ENCODE assay signal across 10 cellular contexts in genomic region chr10:26781797-26782196, GRCh38.
A peak's percentile ranks its signal among the peaks of the same experiment; 100 is the strongest.
DNase-seq lines count a peak whose midpoint lies in the region; ATAC-seq and TF ChIP-seq lines count a peak whose summit lies in the region.
"Had no signal": no experiment of that assay in that cellular context is flagged by ENCODE, and none has a peak within 500 bp of the region (broad histone marks: within the 10 kb centered on the region; RNA-seq: fewer than 3 reads in every experiment).

No MANE protein-coding gene starts in this region.

- peak overlapping the region; percentile 35 for H2BK120ac ChIP-seq in IMR-90 (ENCODE audit: low read depth, low read length)

- CTCF ChIA-PET in activated CD4-positive, alpha-beta memory T cell treated with anti-CD3 and anti-CD28 coated beads for 36 hours (lab: Charles Lee), result interaction anchor here (0.6 to 3.7 kb wide), 7 partner anchors 24 to 80 kb away, joined by 3 to 15 read pairs (median 5); partner anchors contain the start of gene ABI1
- CTCF ChIA-PET in activated CD4-positive, alpha-beta memory T cell treated with anti-CD3 and anti-CD28 coated beads, Interleukin-2, amount 10 ng/mL, durations not matched to agents 7 days and 5 days (lab: Charles Lee), result interaction anchor here (1.7 kb wide), 1 partner anchor 55 kb away, joined by 5 read pairs; no protein-coding TSS in a partner anchor
- CTCF ChIA-PET in IMR-90 (lab: Yijun Ruan, JAX), result interaction anchor here (0.7 to 2.9 kb wide), 2 partner anchors 38 to 56 kb away, joined by 3 to 10 read pairs; no protein-coding TSS in a partner anchor

- H3K18ac ChIP-seq in IMR-90 (ENCODE audit: low read depth, low read length), result peak overlapping the region; percentile 7; the same call in 1 of the 2 replicates

- H3K36me3 ChIP-seq in IMR-90 (ENCODE audit: control insufficient read depth, insufficient read depth, low read length) (0 out of 2 replicates have a peak, but pooled peaks cover 1% of the 10 kb centered on the region), WERI-Rb-1 (no peaks in the 10 kb centered on the region)

- H3K4ac ChIP-seq in IMR-90 (ENCODE audit: low read depth, low read length), result peak overlapping the region; percentile 72

- H3K9me1 ChIP-seq in IMR-90 (ENCODE audit: insufficient read depth, low read length), result peaks cover 17% of the 10 kb centered on the region

- in situ Hi-C loops in IMR-90 (cut with MboI; ENCODE audit: low sequenced_read_pairs), result no loop called here

- WGBS in IMR-90 (ENCODE audit: extremely low coverage in 2 of 2, insufficient read length in 1 of 2), 2 experiments, result no CpG with 5 or more reads among the region's 2 CpGs

- ATAC-seq in IMR-90 (ENCODE audit: low read depth), result no peak; the same call in 1 of the 2 replicates
- peak; percentile 5 for ATAC-seq in stimulated activated memory B cell treated with anti-CD40 and anti-IgM and Interleukin-4, amounts not matched to agents 10 μg/mL and 1 μg/mL and 100 μg/mL, for 72 hours
- ATAC-seq in HG03159 (IDR thresholded peaks at IDR 0.05; ENCODE audit: unreplicated experiment), result no peak

- no peaks in the 10 kb centered on the region for H3K9me3 Mint-ChIP-seq in activated CD4-positive, alpha-beta memory T cell treated with anti-CD3 and anti-CD28 coated beads for 36 hours
- no peaks in the 10 kb centered on the region for H3K9me3 Mint-ChIP-seq in activated CD4-positive, alpha-beta memory T cell treated with anti-CD3 and anti-CD28 coated beads, Interleukin-2, amount 10 ng/mL, durations not matched to agents 7 days and 5 days
- H3K9me3 Mint-ChIP-seq in chondrocyte (ENCODE audit: low read depth), result no peaks in the 10 kb centered on the region
- no peaks in the 10 kb centered on the region for H3K9me3 Mint-ChIP-seq in stimulated activated memory B cell treated with anti-CD40 and anti-IgM and Interleukin-4, amounts not matched to agents 10 μg/mL and 1 μg/mL and 100 μg/mL, for 72 hours
- H3K9me3 Mint-ChIP-seq: T-helper 2 cell treated with Interferon-gamma antibody and Interleukin-4, amounts not matched to agents 5 μg/mL and 100 μg/mL, for 36 hours had no signal

- intact Hi-C loops in activated CD4-positive, alpha-beta memory T cell treated with anti-CD3 and anti-CD28 coated beads for 36 hours (cut with micrococcal nuclease), result loop anchor here (1.0 to 5.0 kb wide), 7 partner anchors 24 to 564 kb away; no protein-coding TSS in a partner anchor
- intact Hi-C loops in IMR-90 (cut with micrococcal nuclease), result loop anchor here (5.0 kb wide), 1 partner anchor 36 kb away; no protein-coding TSS in a partner anchor

- H3K4me1 Mint-ChIP-seq in activated CD4-positive, alpha-beta memory T cell treated with anti-CD3 and anti-CD28 coated beads for 36 hours (ENCODE audit: low read depth), result peaks cover 82% of the 10 kb centered on the region
- H3K4me1 Mint-ChIP-seq in activated CD4-positive, alpha-beta memory T cell treated with anti-CD3 and anti-CD28 coated beads, Interleukin-2, amount 10 ng/mL, durations not matched to agents 7 days and 5 days, result peaks cover 48% of the 10 kb centered on the region
- H3K4me1 Mint-ChIP-seq in chondrocyte (ENCODE audit: low read depth), result peaks cover 20% of the 10 kb centered on the region
- H3K4me1 Mint-ChIP-seq in stimulated activated memory B cell treated with anti-CD40 and anti-IgM and Interleukin-4, amounts not matched to agents 10 μg/mL and 1 μg/mL and 100 μg/mL, for 72 hours, result peaks cover 88% of the 10 kb centered on the region

- H3K9ac ChIP-seq in IMR-90 (ENCODE audit: low read depth, low read length), result no peak overlapping the region
- H3K9ac ChIP-seq: KMS-11 had no signal

- TF ChIP-seq RAD21 in IMR-90 (IDR thresholded peaks at IDR 0.05; ENCODE audit: low read length), result no peak

- H2AK5ac ChIP-seq in IMR-90 (ENCODE audit: low read depth, low read length), result peak overlapping the region; percentile 61; the same call in 1 of the 2 replicates

- peak overlapping the region; percentile 53 for H2AK9ac ChIP-seq in IMR-90 (replicated peaks; ENCODE audit: low read depth, low read length, poor library complexity)

- peak overlapping the region; percentile 7 to 90; a peak in 3 of 4 replicates for H4K8ac ChIP-seq in IMR-90 (ENCODE audit: low read depth in 2 of 2, low read length in 2 of 2)

- peaks cover 8% of the 10 kb centered on the region for H3K4me1 ChIP-seq in IMR-90 (ENCODE audit: control insufficient read depth, insufficient read depth, low read length)

- no peak overlapping the region; the same call in 1 of the 2 replicates for H3K56ac ChIP-seq in IMR-90 (ENCODE audit: extremely low read depth, insufficient read depth, low read length)

- H3K9me3 ChIP-seq in IMR-90 (ENCODE audit: control insufficient read depth, insufficient read depth, low read length) (no peaks in the 10 kb centered on the region), WERI-Rb-1 (ENCODE audit: severe bottlenecking) (no peaks in the 10 kb centered on the region)

- POLR2A ChIA-PET in activated CD4-positive, alpha-beta memory T cell treated with anti-CD3 and anti-CD28 coated beads for 36 hours (lab: Charles Lee), result interaction anchor here (0.8 to 1.3 kb wide), 3 partner anchors 63 to 178 kb away, joined by 3 to 4 read pairs (median 3); partner anchors contain the start of gene PDSS1
- POLR2A ChIA-PET in activated CD4-positive, alpha-beta memory T cell treated with anti-CD3 and anti-CD28 coated beads, Interleukin-2, amount 10 ng/mL, durations not matched to agents 7 days and 5 days (lab: Charles Lee), result no interaction called here
- POLR2A ChIA-PET in IMR-90 (lab: Charles Lee; ENCODE audit: unreplicated experiment), result interaction anchor here (0.6 kb wide), 1 partner anchor 56 kb away, joined by 5 read pairs; no protein-coding TSS in a partner anchor

- H3K14ac ChIP-seq in IMR-90 (replicated peaks; ENCODE audit: low read depth, low read length), result peak overlapping the region; percentile 85

- peak overlapping the region; percentile 61; the same call in 1 of the 2 replicates for H2BK20ac ChIP-seq in IMR-90 (ENCODE audit: low read depth, low read length)

- H2BK15ac ChIP-seq in IMR-90 (ENCODE audit: low read depth, low read length), result peak overlapping the region; percentile 9; the same call in 1 of the 3 replicates

- TF ChIP-seq CTCF in IMR-90 (conservative IDR thresholded peaks at IDR 0.05; ENCODE audit: low read depth, low read length), result no peak
- TF ChIP-seq CTCF in chondrocyte (IDR thresholded peaks at IDR 0.05), result no peak
- no peak for TF ChIP-seq CTCF in WERI-Rb-1 (IDR thresholded peaks at IDR 0.05; ENCODE audit: low read depth, low read length)

- no TSS peak for BruUV-seq in IMR-90 (replicated peaks; lab: Mats Ljungman, UMichigan)

- peaks cover 41 to 83% of the 10 kb centered on the region in 2 experiments for H3K79me1 ChIP-seq in IMR-90 (ENCODE audit: low read depth in 1 of 2, low read length in 2 of 2)

- peak overlapping the region; percentile 79 for H4K91ac ChIP-seq in IMR-90 (ENCODE audit: insufficient read depth, low read depth, low read length)

- peaks cover 25% of the 10 kb centered on the region for H4K20me1 ChIP-seq in IMR-90 (ENCODE audit: insufficient read depth, low read length)

- peaks cover 10% of the 10 kb centered on the region for H3K36me3 Mint-ChIP-seq in activated CD4-positive, alpha-beta memory T cell treated with anti-CD3 and anti-CD28 coated beads for 36 hours
- peaks cover 27% of the 10 kb centered on the region for H3K36me3 Mint-ChIP-seq in activated CD4-positive, alpha-beta memory T cell treated with anti-CD3 and anti-CD28 coated beads, Interleukin-2, amount 10 ng/mL, durations not matched to agents 7 days and 5 days (ENCODE audit: low read depth)
- no peaks in the 10 kb centered on the region for H3K36me3 Mint-ChIP-seq in chondrocyte (ENCODE audit: low read depth)
- H3K36me3 Mint-ChIP-seq in stimulated activated memory B cell treated with anti-CD40 and anti-IgM and Interleukin-4, amounts not matched to agents 10 μg/mL and 1 μg/mL and 100 μg/mL, for 72 hours, result peaks cover 33% of the 10 kb centered on the region

- peak overlapping the region; percentile 82 for H3K27ac Mint-ChIP-seq in activated CD4-positive, alpha-beta memory T cell treated with anti-CD3 and anti-CD28 coated beads for 36 hours
- H3K27ac Mint-ChIP-seq in activated CD4-positive, alpha-beta memory T cell treated with anti-CD3 and anti-CD28 coated beads, Interleukin-2, amount 10 ng/mL, durations not matched to agents 7 days and 5 days, result no peak overlapping the region
- H3K27ac Mint-ChIP-seq in chondrocyte (ENCODE audit: unreplicated experiment), result peak overlapping the region; percentile 90
- peak overlapping the region; percentile 76 for H3K27ac Mint-ChIP-seq in stimulated activated memory B cell treated with anti-CD40 and anti-IgM and Interleukin-4, amounts not matched to agents 10 μg/mL and 1 μg/mL and 100 μg/mL, for 72 hours

- DNase-seq in activated CD4-positive, alpha-beta memory T cell treated with anti-CD3 and anti-CD28 coated beads for 36 hours, result peak; percentile 56
- DNase-seq in activated CD4-positive, alpha-beta memory T cell treated with anti-CD3 and anti-CD28 coated beads, Interleukin-2, amount 10 ng/mL, durations not matched to agents 7 days and 5 days, result no peak
- DNase-seq in IMR-90, result peak; percentile 38
- no peak for DNase-seq in chondrocyte (ENCODE audit: low spot score)
- DNase-seq in WERI-Rb-1, result no peak
- no peak for DNase-seq in DMS79 (lab: John Stamatoyannopoulos, UW)

- H2BK5ac ChIP-seq in IMR-90 (ENCODE audit: low read depth, low read length, poor library complexity, severe bottlenecking), result peak overlapping the region; percentile 89

- TF ChIP-seq POLR2A in IMR-90 (IDR thresholded peaks at IDR 0.05; ENCODE audit: low read depth, low read length), result no peak

- H3K23ac ChIP-seq in IMR-90 (ENCODE audit: low read depth, low read length), result peak overlapping the region; percentile 87; the same call in 1 of the 2 replicates

- peak overlapping the region; percentile 21 for H3K4me3 Mint-ChIP-seq in activated CD4-positive, alpha-beta memory T cell treated with anti-CD3 and anti-CD28 coated beads for 36 hours
- no peak overlapping the region for H3K4me3 Mint-ChIP-seq in activated CD4-positive, alpha-beta memory T cell treated with anti-CD3 and anti-CD28 coated beads, Interleukin-2, amount 10 ng/mL, durations not matched to agents 7 days and 5 days
- H3K4me3 Mint-ChIP-seq in chondrocyte (ENCODE audit: unreplicated experiment), result no peak overlapping the region
- no peak overlapping the region for H3K4me3 Mint-ChIP-seq in stimulated activated memory B cell treated with anti-CD40 and anti-IgM and Interleukin-4, amounts not matched to agents 10 μg/mL and 1 μg/mL and 100 μg/mL, for 72 hours
- H3K4me3 Mint-ChIP-seq: T-helper 2 cell treated with Interferon-gamma antibody and Interleukin-4, amounts not matched to agents 5 μg/mL and 100 μg/mL, for 36 hours had no signal

- dilution Hi-C loops in IMR-90 (cut with HindIII; ENCODE audit: low sequenced_read_pairs, unreplicated experiment), result no loop called here

- H3K27ac ChIP-seq in IMR-90 (ENCODE audit: insufficient read depth, low read length) (no peak overlapping the region), WERI-Rb-1 (no peak overlapping the region)
- H3K27ac ChIP-seq: KMS-11 had no signal

- H4K5ac ChIP-seq in IMR-90 (ENCODE audit: low read depth, low read length), result no peak overlapping the region

- H3K4me3 ChIP-seq in IMR-90 (ENCODE audit: insufficient read depth, low read depth, low read length) (no peak overlapping the region), WERI-Rb-1 (ENCODE audit: low read depth, low read length) (no peak overlapping the region)

- H3K27me3 Mint-ChIP-seq in activated CD4-positive, alpha-beta memory T cell treated with anti-CD3 and anti-CD28 coated beads for 36 hours, result no peaks in the 10 kb centered on the region
- no peaks in the 10 kb centered on the region for H3K27me3 Mint-ChIP-seq in activated CD4-positive, alpha-beta memory T cell treated with anti-CD3 and anti-CD28 coated beads, Interleukin-2, amount 10 ng/mL, durations not matched to agents 7 days and 5 days
- H3K27me3 Mint-ChIP-seq in chondrocyte (ENCODE audit: low read depth), result no peaks in the 10 kb centered on the region
- H3K27me3 Mint-ChIP-seq in stimulated activated memory B cell treated with anti-CD40 and anti-IgM and Interleukin-4, amounts not matched to agents 10 μg/mL and 1 μg/mL and 100 μg/mL, for 72 hours, result no peaks in the 10 kb centered on the region

- H2AFZ ChIP-seq in IMR-90 (replicated peaks; ENCODE audit: low read length, poor library complexity), result peak overlapping the region; percentile 34

- no peak overlapping the region; the same call in 1 of the 2 replicates for H3K4me2 ChIP-seq in IMR-90 (ENCODE audit: low read depth, low read length)

- no peaks in the 10 kb centered on the region for H3K27me3 ChIP-seq in IMR-90 (ENCODE audit: control insufficient read depth, insufficient read depth, low read length)
- no peaks in the 10 kb centered on the region for H3K27me3 ChIP-seq in WERI-Rb-1 (ENCODE audit: insufficient read depth, low read depth, severe bottlenecking)

Comparison
In these comparisons a context has a peak if more than half of its experiments do, and no peak if none do; other contexts are left out.
1. DNase-seq: peak in activated CD4-positive, alpha-beta memory T cell treated with anti-CD3 and anti-CD28 coated beads for 36 hours (single experiment) and IMR-90 (single experiment); none in activated CD4-positive, alpha-beta memory T cell treated with anti-CD3 and anti-CD28 coated beads, Interleukin-2, amount 10 ng/mL, durations not matched to agents 7 days and 5 days (single experiment), chondrocyte (single experiment), WERI-Rb-1 (single experiment) and DMS79 (single experiment).